In genomic region chr10:28586176-28586575, GRCh38 we compare ENCODE assay signal across 22 cellular contexts.
"Had no signal": no experiment of that assay in that cellular context is flagged by ENCODE, and none has a peak within 500 bp of the region (broad histone marks: within the 10 kb centered on the region; RNA-seq: fewer than 3 reads in every experiment).

No MANE protein-coding gene starts in this region.

- ATAC-seq: gastrocnemius medialis, heart right ventricle, left cardiac atrium, left lung, left ventricle myocardium superior, lower lobe of right lung, mucosa of descending colon had no signal

- H3K9me3 ChIP-seq: esophagus muscularis mucosa, gastrocnemius medialis, heart right ventricle, left lung, lower lobe of right lung, mucosa of descending colon had no signal

- H3K27ac ChIP-seq: coronary artery, dorsolateral prefrontal cortex, epithelial cell of prostate, heart right ventricle, lower lobe of right lung had no signal

- H3K4me3 ChIP-seq: coronary artery, dorsolateral prefrontal cortex, esophagus muscularis mucosa, gastrocnemius medialis, heart right ventricle, left lung, lower lobe of right lung, mucosa of descending colon had no signal

- H3K27me3 ChIP-seq: dorsolateral prefrontal cortex, esophagus muscularis mucosa, gastrocnemius medialis, heart right ventricle, left lung had no signal

- DNase-seq: dermis blood vessel endothelial cell; dorsolateral prefrontal cortex; effector CD4-positive, alpha-beta T cell; effector memory CD4-positive, alpha-beta T cell; erythroblast; foreskin fibroblast; foreskin melanocyte; gastrocnemius medialis; glutamatergic neuron; head of caudate nucleus; heart right ventricle; hippocampal formation; left cardiac atrium; left lung; left ventricle myocardium superior; lower lobe of right lung; mesenchymal stem cell; mucosa of descending colon; naive B cell had no signal
